Comparison of ENCODE assay signal across 8 cellular contexts in the genomic region with DNA sequence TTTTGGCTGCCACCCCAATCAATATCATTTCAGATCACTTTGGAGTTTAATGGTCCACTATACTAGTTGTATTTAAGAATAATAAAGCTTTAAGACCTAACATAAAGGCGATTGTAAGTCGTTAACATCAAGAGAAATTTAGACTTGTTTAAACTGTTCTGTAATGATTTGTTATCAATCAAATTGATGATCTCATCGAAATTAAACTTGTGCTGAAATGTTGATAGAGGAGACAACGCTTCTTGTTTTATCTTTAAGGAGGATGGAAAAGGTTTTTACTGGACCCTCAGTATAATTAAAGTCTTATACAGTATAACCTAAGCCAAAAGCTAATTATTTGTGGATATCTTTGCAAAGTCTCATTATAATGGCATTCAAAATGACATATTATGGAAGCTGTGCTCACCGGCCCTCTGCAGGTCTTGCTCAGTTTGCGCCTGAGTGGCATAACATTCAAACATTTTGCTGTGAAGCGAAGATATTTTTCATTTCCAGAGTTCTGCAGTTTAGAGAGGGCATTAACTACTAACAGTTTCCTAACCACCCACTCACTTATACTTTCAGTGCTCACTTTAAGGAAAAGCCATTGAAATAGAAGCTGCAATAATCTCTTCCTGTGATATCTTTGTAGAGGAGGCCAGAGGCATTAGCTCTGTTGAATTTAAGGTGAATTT. TPM values are rescaled to one million over a fixed set of nuclear protein-coding genes. Genes with fewer than 3 reads are reported as not detected.
DNase-seq lines count a peak whose midpoint lies in the region; ATAC-seq and TF ChIP-seq lines count a peak whose summit lies in the region.

No MANE protein-coding gene starts in this region.

- no peak for TF ChIP-seq CTCF in CD8-positive, alpha-beta T cell (IDR thresholded peaks at IDR 0.05)
- TF ChIP-seq CTCF in HEK293 (tag by site-specific recombination; IDR thresholded peaks at IDR 0.05) (no peak), VCaP (conservative IDR thresholded peaks at IDR 0.05) (peak; percentile 72), fibroblast of mammary gland (conservative IDR thresholded peaks at IDR 0.05; ENCODE audit: control insufficient read depth, insufficient read depth, low read depth, low read length) (peak; percentile 32)

- DNase-seq in CD8-positive, alpha-beta T cell, result peak in 1 of 7 experiments; percentile 33
- peak; percentile 37 for DNase-seq in fibroblast of mammary gland (ENCODE audit: low read depth)

- H3K4me3 ChIP-seq in CD8-positive, alpha-beta T cell (ENCODE audit: low read depth, low read length), result peak overlapping the region; percentile 76
- H3K4me3 ChIP-seq in HEK293 (ENCODE audit: low read depth, low read length) (peak overlapping the region; percentile 68; the same call in 1 of the 2 replicates), fibroblast of mammary gland (ENCODE audit: control insufficient read depth, low read depth, low read length) (peak overlapping the region; percentile 61), skin epidermis (peak overlapping the region in 6 of 7 experiments; percentile 61 to 97 (median 88))

- H3K9me3 Mint-ChIP-seq in CD8-positive, alpha-beta T cell, result no peaks in the 10 kb centered on the region

- intact Hi-C loops in CD8-positive, alpha-beta T cell (cut with DNase I, micrococcal nuclease), result loop anchor here (1.0 to 10.0 kb wide), 5 partner anchors 95 to 810 kb away; a partner anchor contains a TSS

- H3K9me3 ChIP-seq in CD8-positive, alpha-beta T cell (ENCODE audit: low read length), result no peaks in the 10 kb centered on the region
- H3K9me3 ChIP-seq in HEK293 (ENCODE audit: control insufficient read depth, insufficient read depth, low read depth, low read length), result no peaks in the 10 kb centered on the region

- POLR2A ChIA-PET in CD8-positive, alpha-beta T cell (lab: Charles Lee), result interaction anchor here (0.8 to 8.1 kb wide), 16 partner anchors 10 to 176 kb away, joined by 3 to 142 read pairs (median 9); a partner anchor contains a TSS
- POLR2A ChIA-PET in HEK293 (lab: Yijun Ruan, JAX), result interaction anchor here (0.9 to 8.5 kb wide), 13 partner anchors 8 to 212 kb away, joined by 3 to 177 read pairs (median 11); a partner anchor contains a TSS

- peak overlapping the region; percentile 92 for H3K4me3 Mint-ChIP-seq in CD8-positive, alpha-beta T cell

- ATAC-seq in CD8-positive, alpha-beta T cell, result no peak
- ATAC-seq in GM18870 (IDR thresholded peaks at IDR 0.05; ENCODE audit: unreplicated experiment) (no peak), HG03520 (IDR thresholded peaks at IDR 0.05; ENCODE audit: unreplicated experiment) (no peak), GM18868 (IDR thresholded peaks at IDR 0.05; ENCODE audit: unreplicated experiment) (no peak)

- no peaks in the 10 kb centered on the region for H3K27me3 ChIP-seq in CD8-positive, alpha-beta T cell (ENCODE audit: insufficient read depth, low read length)

- peaks cover 75% of the 10 kb centered on the region for H3K4me1 Mint-ChIP-seq in CD8-positive, alpha-beta T cell (ENCODE audit: low read depth)

- peak overlapping the region; percentile 95 for H3K27ac Mint-ChIP-seq in CD8-positive, alpha-beta T cell

- H3K36me3 ChIP-seq in CD8-positive, alpha-beta T cell (ENCODE audit: insufficient read depth, low read length), result no peaks in the 10 kb centered on the region
- H3K36me3 ChIP-seq in HEK293 (ENCODE audit: control insufficient read depth in 2 of 2, insufficient read depth in 1 of 2, low read length in 2 of 2), result no peaks in the 10 kb centered on the region

- H3K27me3 Mint-ChIP-seq in CD8-positive, alpha-beta T cell (ENCODE audit: low read depth), result no peaks in the 10 kb centered on the region

- peaks cover 9% of the 10 kb centered on the region for H3K36me3 Mint-ChIP-seq in CD8-positive, alpha-beta T cell

- peak overlapping the region; percentile 72 for H3K27ac ChIP-seq in CD8-positive, alpha-beta T cell (ENCODE audit: low read depth, low read length)
- H3K27ac ChIP-seq in HEK293 (ENCODE audit: extremely low read depth, low read depth, low read length) (no peak overlapping the region), VCaP (peak overlapping the region; percentile 95), skin epidermis (peak overlapping the region in 17 of 21 experiments; percentile 47 to 100 (median 96))

- CTCF ChIA-PET in CD8-positive, alpha-beta T cell (lab: Charles Lee), result interaction anchor here (0.7 to 14.8 kb wide), 19 partner anchors 9 to 212 kb away, joined by 3 to 222 read pairs (median 4); no protein-coding TSS in a partner anchor
- CTCF ChIA-PET in HEK293 (lab: Yijun Ruan, JAX), result interaction anchor here (1.0 to 2.5 kb wide), 13 partner anchors 9 to 218 kb away, joined by 3 to 10 read pairs (median 6); no protein-coding TSS in a partner anchor

- H3K4me1 ChIP-seq in CD8-positive, alpha-beta T cell (ENCODE audit: insufficient read depth, low read length), result peaks cover 58% of the 10 kb centered on the region
- peaks cover 9% of the 10 kb centered on the region for H3K4me1 ChIP-seq in HEK293 (ENCODE audit: control insufficient read depth, insufficient read depth, low read length)

TF ChIP-seq in HEK293, 187 proteins besides CTCF, POLR2A, EP300 and RAD21:
- TF ChIP-seq, protein P1, sequence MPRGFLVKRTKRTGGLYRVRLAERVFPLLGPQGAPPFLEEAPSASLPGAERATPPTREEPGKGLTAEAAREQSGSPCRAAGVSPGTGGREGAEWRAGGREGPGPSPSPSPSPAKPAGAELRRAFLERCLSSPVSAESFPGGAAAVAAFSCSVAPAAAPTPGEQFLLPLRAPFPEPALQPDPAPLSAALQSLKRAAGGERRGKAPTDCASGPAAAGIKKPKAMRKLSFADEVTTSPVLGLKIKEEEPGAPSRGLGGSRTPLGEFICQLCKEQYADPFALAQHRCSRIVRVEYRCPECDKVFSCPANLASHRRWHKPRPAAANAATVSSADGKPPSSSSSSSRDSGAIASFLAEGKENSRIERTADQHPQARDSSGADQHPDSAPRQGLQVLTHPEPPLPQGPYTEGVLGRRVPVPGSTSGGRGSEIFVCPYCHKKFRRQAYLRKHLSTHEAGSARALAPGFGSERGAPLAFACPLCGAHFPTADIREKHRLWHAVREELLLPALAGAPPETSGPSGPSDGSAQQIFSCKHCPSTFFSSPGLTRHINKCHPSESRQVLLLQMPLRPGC (tag by site-specific recombination; IDR thresholded peaks at IDR 0.05), result no peak
- TF ChIP-seq ZNF19 (tag by site-specific recombination; IDR thresholded peaks at IDR 0.05; ENCODE audit: low read depth) (no peak), PRDM1 (tag by site-specific recombination; IDR thresholded peaks at IDR 0.05) (peak; percentile 52), ZNF133 (tag by site-specific recombination; IDR thresholded peaks at IDR 0.05) (no peak), ZNF394 (tag by site-specific recombination; IDR thresholded peaks at IDR 0.05; ENCODE audit: borderline replicate concordance) (peak; percentile 15; the same call in 1 of the 2 replicates)
- TF ChIP-seq, protein P2, sequence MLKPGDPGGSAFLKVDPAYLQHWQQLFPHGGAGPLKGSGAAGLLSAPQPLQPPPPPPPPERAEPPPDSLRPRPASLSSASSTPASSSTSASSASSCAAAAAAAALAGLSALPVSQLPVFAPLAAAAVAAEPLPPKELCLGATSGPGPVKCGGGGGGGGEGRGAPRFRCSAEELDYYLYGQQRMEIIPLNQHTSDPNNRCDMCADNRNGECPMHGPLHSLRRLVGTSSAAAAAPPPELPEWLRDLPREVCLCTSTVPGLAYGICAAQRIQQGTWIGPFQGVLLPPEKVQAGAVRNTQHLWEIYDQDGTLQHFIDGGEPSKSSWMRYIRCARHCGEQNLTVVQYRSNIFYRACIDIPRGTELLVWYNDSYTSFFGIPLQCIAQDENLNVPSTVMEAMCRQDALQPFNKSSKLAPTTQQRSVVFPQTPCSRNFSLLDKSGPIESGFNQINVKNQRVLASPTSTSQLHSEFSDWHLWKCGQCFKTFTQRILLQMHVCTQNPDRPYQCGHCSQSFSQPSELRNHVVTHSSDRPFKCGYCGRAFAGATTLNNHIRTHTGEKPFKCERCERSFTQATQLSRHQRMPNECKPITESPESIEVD (tag by site-specific recombination; IDR thresholded peaks at IDR 0.05), result peak; percentile 58; the same call in 1 of the 2 replicates
- TF ChIP-seq, protein P3, sequence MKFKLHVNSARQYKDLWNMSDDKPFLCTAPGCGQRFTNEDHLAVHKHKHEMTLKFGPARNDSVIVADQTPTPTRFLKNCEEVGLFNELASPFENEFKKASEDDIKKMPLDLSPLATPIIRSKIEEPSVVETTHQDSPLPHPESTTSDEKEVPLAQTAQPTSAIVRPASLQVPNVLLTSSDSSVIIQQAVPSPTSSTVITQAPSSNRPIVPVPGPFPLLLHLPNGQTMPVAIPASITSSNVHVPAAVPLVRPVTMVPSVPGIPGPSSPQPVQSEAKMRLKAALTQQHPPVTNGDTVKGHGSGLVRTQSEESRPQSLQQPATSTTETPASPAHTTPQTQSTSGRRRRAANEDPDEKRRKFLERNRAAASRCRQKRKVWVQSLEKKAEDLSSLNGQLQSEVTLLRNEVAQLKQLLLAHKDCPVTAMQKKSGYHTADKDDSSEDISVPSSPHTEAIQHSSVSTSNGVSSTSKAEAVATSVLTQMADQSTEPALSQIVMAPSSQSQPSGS (tag by site-specific recombination; IDR thresholded peaks at IDR 0.05; ENCODE audit: low read depth), result peak; percentile 82

RNA-seq across cellular contexts. Expression of a gene that starts 1.4 kb away (rescaled TPM):
- total RNA-seq in CD8-positive, alpha-beta T cell, result 10 to 100 TPM; 47.5 to 48.8 TPM

Comparison
In these comparisons a context has a peak if more than half of its experiments do, and no peak if none do; other contexts are left out.
1. CTCF ChIP-seq: peak in VCaP (single experiment) and fibroblast of mammary gland (single experiment); none in CD8-positive, alpha-beta T cell (single experiment) and HEK293 (single experiment).
2. Peak in every context shown above with its lines, with median percentiles within 50 percentile points of each other: H3K4me3 ChIP-seq.